22 cellular contexts compared by ENCODE assay signal in the genomic region with DNA sequence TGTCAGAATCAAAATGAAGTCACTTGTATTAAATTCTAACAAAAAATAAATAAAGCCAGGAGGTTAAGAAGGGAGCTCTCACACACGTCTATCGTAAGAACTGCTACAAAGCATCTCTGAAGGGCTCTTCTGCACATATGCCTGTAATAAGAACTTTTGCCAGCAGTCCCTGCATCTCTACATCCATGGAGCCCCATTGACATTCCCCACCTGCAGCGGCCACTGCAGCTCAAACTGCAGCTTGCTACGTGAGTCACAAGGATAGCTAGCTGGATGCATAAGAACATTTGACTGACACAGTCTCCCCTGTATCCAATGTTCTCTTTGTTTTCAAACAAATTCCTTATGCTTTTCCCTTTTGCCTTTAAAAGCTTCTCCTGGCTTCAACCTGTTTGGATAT.
"Had no signal": no experiment of that assay in that cellular context is flagged by ENCODE, and none has a peak within 500 bp of the region (broad histone marks: within the 10 kb centered on the region; RNA-seq: fewer than 3 reads in every experiment).

No MANE protein-coding gene starts in this region.

- H3K9me3 ChIP-seq: body of pancreas, tibial artery had no signal

- H3K27ac ChIP-seq: body of pancreas, tibial artery had no signal

- H3K27me3 ChIP-seq: body of pancreas, tibial artery had no signal

- H3K36me3 ChIP-seq: tibial artery had no signal

- ATAC-seq: activated T-helper 17 cell treated with anti-CD3 and anti-CD28 coated beads, Interleukin-2, amount 50 U/mL, for 72 hours; body of pancreas; stimulated activated naive CD8-positive, alpha-beta T cell treated with anti-CD3 and anti-CD28 coated beads, Interleukin-15, Interleukin-2, amounts not matched to agents 100 U/mL and 50 U/mL, for 24 hours; T-cell had no signal

- DNase-seq: activated CD4-positive, alpha-beta memory T cell treated with anti-CD3 and anti-CD28 coated beads, Interleukin-2, amount 10 ng/mL, durations not matched to agents 7 days and 5 days; activated CD4-positive, alpha-beta T cell treated with anti-CD3 and anti-CD28 coated beads for 48 hours; activated CD4-positive, CD25-positive, alpha-beta regulatory T cell; activated naive CD4-positive, alpha-beta T cell; activated naive CD8-positive, alpha-beta T cell treated with anti-CD3 and anti-CD28 coated beads, Interleukin-2, amount 10 ng/mL, durations not matched to agents 7 days and 5 days; activated T-cell treated with anti-CD3 and anti-CD28 coated beads, Interleukin-2, amount 50 U/mL, for 1 hour; amygdala; body of pancreas; caudate nucleus; head of caudate nucleus; immature natural killer cell; left colon; occipital lobe; stimulated activated CD4-positive, alpha-beta T cell treated with anti-CD3 and anti-CD28 coated beads, Interleukin-12 subunit alpha, Interleukin-12 subunit beta, amount 100 ng/mL, for 4 hours; stimulated activated CD4-positive, alpha-beta T cell treated with anti-CD3 and anti-CD28 coated beads, Interleukin-1b, Interleukin-23, amount 100 ng/mL, for 48 hours; stimulated activated naive CD8-positive, alpha-beta T cell treated with anti-CD3 and anti-CD28 coated beads, Interleukin-15, Interleukin-2, amounts not matched to agents 100 U/mL and 50 U/mL, for 24 hours; substantia nigra; T-cell; tibial artery had no signal

- H3K4me3 ChIP-seq: body of pancreas, lung, tibial artery had no signal

- FAIRE-seq: urothelium cell line had no signal

- H3K4me1 ChIP-seq: tibial artery had no signal
